In genomic region chr22:43388420-43388851, GRCh38 we compare ENCODE assay signal across 8 cellular contexts. TPM values are rescaled to one million over a fixed set of nuclear protein-coding genes. Genes with fewer than 3 reads are reported as not detected.
DNase-seq lines count a peak whose midpoint lies in the region; ATAC-seq, FAIRE-seq and TF ChIP-seq lines count a peak whose summit lies in the region.

No MANE protein-coding gene starts in this region.

- peaks cover 17% of the 10 kb centered on the region for H3K4me1 ChIP-seq in hepatocyte (ENCODE audit: insufficient read depth)
- H3K4me1 ChIP-seq in small intestine (ENCODE audit: control insufficient read depth in 2 of 2, insufficient read depth in 1 of 2, low read depth in 1 of 2, low read length in 1 of 2): no peaks in the 10 kb centered on the region

- peak overlapping the region; percentile 19 for H3K27ac ChIP-seq in hepatocyte
- no peak overlapping the region for H3K27ac ChIP-seq in small intestine (ENCODE audit: low read depth in 1 of 2, low read length in 1 of 2)

- 15% methylated on average over 14 of the region's 17 CpGs for WGBS in hepatocyte (ENCODE audit: low lambda C conversion rate, missing lambda C conversion rate)
- 6 to 9% (median 8%) methylated on average over 17 of the region's 17 CpGs for WGBS in small intestine, 3 donors

- H3K4me2 ChIP-seq in hepatocyte: peak overlapping the region; percentile 16

- FAIRE-seq in small intestine (lab: Jason Lieb, UNC): no peak

- H3K9me2 ChIP-seq in hepatocyte (replicated peaks; ENCODE audit: insufficient read depth): no peaks in the 10 kb centered on the region

- TF ChIP-seq CTCF in GM12864 (IDR thresholded peaks at IDR 0.05; ENCODE audit: low read depth, low read length, missing control alignments) (peak; percentile 98), hepatocyte (IDR thresholded peaks at IDR 0.05; ENCODE audit: poor library complexity) (peak; percentile 96)

- H3K4me3 ChIP-seq in GM12864 (ENCODE audit: low read depth, low read length): no peak overlapping the region
- H3K4me3 ChIP-seq in hepatocyte: no peak overlapping the region
- H3K4me3 ChIP-seq in small intestine (ENCODE audit: low read depth in 1 of 2, low read length in 2 of 2): no peak overlapping the region

- ATAC-seq in GM19455 (IDR thresholded peaks at IDR 0.05; ENCODE audit: unreplicated experiment): no peak

- H3K36me3 ChIP-seq in hepatocyte (replicated peaks; ENCODE audit: insufficient read depth, low read depth) (no peaks in the 10 kb centered on the region), small intestine (ENCODE audit: control insufficient read depth in 2 of 2, insufficient read depth in 2 of 2, low read length in 2 of 2) (no peaks in the 10 kb centered on the region)

- DNase-seq in GM12864 (ENCODE audit: low read depth) (no peak), NCI-H146 (lab: John Stamatoyannopoulos, UW) (peak; percentile 57), T-helper 22 cell (ENCODE audit: low read depth) (peak; percentile 31), amygdala (lab: John Stamatoyannopoulos, UW) (peak in 48 of 56 donors; percentile 3 to 80 (median 48)), hepatocyte (ENCODE audit: low spot score) (peak; percentile 86), small intestine (peak; percentile 51), GF-D8 (lab: John Stamatoyannopoulos, UW) (no peak)

- H3K27me3 ChIP-seq in hepatocyte (no peaks in the 10 kb centered on the region), small intestine (ENCODE audit: control insufficient read depth in 2 of 2, insufficient read depth in 2 of 2, low read length in 2 of 2) (peaks cover 0 to 3% of the 10 kb centered on the region in 2 donors)

- H2AFZ ChIP-seq in hepatocyte: no peak overlapping the region

- H3K79me2 ChIP-seq in hepatocyte: no peaks in the 10 kb centered on the region

- no peaks in the 10 kb centered on the region for H3K9me3 ChIP-seq in hepatocyte (ENCODE audit: low read depth)
- no peaks in the 10 kb centered on the region for H3K9me3 ChIP-seq in small intestine (ENCODE audit: control insufficient read depth, low read depth)

- no peaks in the 10 kb centered on the region for H4K20me1 ChIP-seq in hepatocyte (ENCODE audit: insufficient read depth, poor library complexity, severe bottlenecking)

RNA-seq across cellular contexts. Expression of gene MPPED1, which starts 23.4 kb away (rescaled TPM):
- total RNA-seq in hepatocyte: 0.97 and 5.3 TPM in 2 replicates
- polyA plus RNA-seq in hepatocyte (0.19 and 0.30 TPM in 2 replicates), small intestine (1 to 10 TPM in 1 of 3 donors, under 1 TPM in 1, not detected in 1; 0.01 to 1.4 TPM)

RNA-seq across cellular contexts. Expression of gene SCUBE1, which starts 45.3 kb away (rescaled TPM):
- total RNA-seq in hepatocyte: 0.96 and 2.1 TPM in 2 replicates
- polyA plus RNA-seq in hepatocyte (2.2 and 3.0 TPM in 2 replicates), small intestine (1 to 10 TPM in 1 of 3 donors, under 1 TPM in 2; 0.45 to 5.4 (median 0.54) TPM)

Comparison
In these comparisons a context has a peak if more than half of its experiments do, and no peak if none do; other contexts are left out.
1. DNase-seq: peak in NCI-H146 (single experiment), T-helper 22 cell (single experiment), amygdala (48 of 56), hepatocyte (single experiment) and small intestine (single experiment); none in GM12864 (single experiment) and GF-D8 (single experiment).